In genomic region chr12:80714846-80715245, GRCh38 we compare ENCODE assay signal across 21 cellular contexts. TPM values are rescaled to one million over a fixed set of nuclear protein-coding genes. Genes with fewer than 3 reads are reported as not detected.
"Had no signal": no experiment of that assay in that cellular context is flagged by ENCODE, and none has a peak within 500 bp of the region (broad histone marks: within the 10 kb centered on the region; RNA-seq: fewer than 3 reads in every experiment).

No MANE protein-coding gene starts in this region.

- H3K36me3 Mint-ChIP-seq: activated naive CD4-positive, alpha-beta T cell treated with anti-CD3 and anti-CD28 coated beads, Interleukin-2, amount 50 U/mL, for 24 hours had no signal

- H3K4me1 Mint-ChIP-seq: activated CD4-positive, alpha-beta memory T cell treated with anti-CD3 and anti-CD28 coated beads, Interleukin-2, amount 10 ng/mL, durations not matched to agents 7 days and 5 days; activated CD4-positive, alpha-beta T cell treated with anti-CD3 and anti-CD28 coated beads for 36 hours; activated naive CD4-positive, alpha-beta T cell treated with anti-CD3 and anti-CD28 coated beads, Interleukin-2, amount 50 U/mL, for 24 hours; naive B cell had no signal

- H3K4me3 Mint-ChIP-seq: activated CD4-positive, alpha-beta memory T cell treated with anti-CD3 and anti-CD28 coated beads, Interleukin-2, amount 10 ng/mL, durations not matched to agents 7 days and 5 days; activated CD4-positive, alpha-beta T cell treated with anti-CD3 and anti-CD28 coated beads for 36 hours; activated naive CD4-positive, alpha-beta T cell treated with anti-CD3 and anti-CD28 coated beads, Interleukin-2, amount 50 U/mL, for 24 hours; activated T-cell treated with anti-CD3 and anti-CD28 coated beads, Interleukin-2, amount 50 U/mL, for 24 hours; naive B cell; T-helper 1 cell treated with Interleukin-12 subunit alpha and Interleukin-12 subunit beta and Interleukin-4 antibody, amounts not matched to agents 30 μg/mL and 1 μg/mL, for 36 hours had no signal

- H3K9me3 Mint-ChIP-seq: activated CD4-positive, alpha-beta memory T cell treated with anti-CD3 and anti-CD28 coated beads, Interleukin-2, amount 10 ng/mL, durations not matched to agents 7 days and 5 days; activated T-cell treated with anti-CD3 and anti-CD28 coated beads, Interleukin-2, amount 50 U/mL, for 24 hours; T-helper 1 cell treated with Interleukin-12 subunit alpha and Interleukin-12 subunit beta and Interleukin-4 antibody, amounts not matched to agents 30 μg/mL and 1 μg/mL, for 36 hours had no signal

- H3K27me3 ChIP-seq: colonic mucosa, testis, upper lobe of left lung had no signal

- H3K9me3 ChIP-seq: adrenal gland, colonic mucosa, esophagus muscularis mucosa, neutrophil, spleen, testis, upper lobe of left lung had no signal

- H3K27ac ChIP-seq: adrenal gland, colonic mucosa, esophagus muscularis mucosa, neutrophil, spleen, stomach, testis, upper lobe of left lung, WERI-Rb-1 had no signal

- H3K4me3 ChIP-seq: adrenal gland, colonic mucosa, esophagus muscularis mucosa, lung, spleen, stomach, testis, upper lobe of left lung had no signal

- H3K36me3 ChIP-seq: adrenal gland, colonic mucosa, esophagus muscularis mucosa, neutrophil, spleen, stomach, upper lobe of left lung, WERI-Rb-1 had no signal

- ATAC-seq: activated CD4-positive, alpha-beta T cell treated with anti-CD3 and anti-CD28 coated beads for 36 hours; left cardiac atrium had no signal

- H3K27ac Mint-ChIP-seq: activated CD4-positive, alpha-beta memory T cell treated with anti-CD3 and anti-CD28 coated beads, Interleukin-2, amount 10 ng/mL, durations not matched to agents 7 days and 5 days; activated CD4-positive, alpha-beta T cell treated with anti-CD3 and anti-CD28 coated beads for 36 hours; activated naive CD4-positive, alpha-beta T cell treated with anti-CD3 and anti-CD28 coated beads, Interleukin-2, amount 50 U/mL, for 24 hours; activated T-cell treated with anti-CD3 and anti-CD28 coated beads, Interleukin-2, amount 50 U/mL, for 24 hours; naive B cell; T-helper 1 cell treated with Interleukin-12 subunit alpha and Interleukin-12 subunit beta and Interleukin-4 antibody, amounts not matched to agents 30 μg/mL and 1 μg/mL, for 36 hours had no signal

- DNase-seq: activated CD4-positive, alpha-beta memory T cell treated with anti-CD3 and anti-CD28 coated beads, Interleukin-2, amount 10 ng/mL, durations not matched to agents 7 days and 5 days; activated CD4-positive, alpha-beta T cell treated with anti-CD3 and anti-CD28 coated beads for 36 hours; activated T-cell treated with anti-CD3 and anti-CD28 coated beads, Interleukin-2, amount 50 U/mL, for 24 hours; adrenal gland; caudate nucleus; colonic mucosa; left cardiac atrium; midbrain; naive B cell; posterior cingulate gyrus; spleen; stimulated activated CD4-positive, alpha-beta T cell treated with anti-CD3 and anti-CD28 coated beads, Interleukin-1b, Interleukin-23, amount 100 ng/mL, for 48 hours; stomach; testis; upper lobe of left lung; WERI-Rb-1 had no signal

- H3K4me1 ChIP-seq: adrenal gland, colonic mucosa, esophagus muscularis mucosa, spleen, stomach, testis, upper lobe of left lung had no signal

RNA-seq across cellular contexts. Expression of gene MYF5, which starts 1.9 kb away (rescaled TPM):
- total RNA-seq: activated CD4-positive, alpha-beta memory T cell treated with anti-CD3 and anti-CD28 coated beads, Interleukin-2, amount 10 ng/mL, durations not matched to agents 7 days and 5 days; activated CD4-positive, alpha-beta T cell treated with anti-CD3 and anti-CD28 coated beads for 36 hours; adrenal gland; colonic mucosa; esophagus muscularis mucosa; left cardiac atrium; lung; spleen; stomach; testis; upper lobe of left lung had no signal
- polyA plus RNA-seq: adrenal gland, lung, spleen, stomach had no signal

RNA-seq across cellular contexts. Expression of gene MYF6, which starts 7.4 kb away (rescaled TPM):
- total RNA-seq: activated CD4-positive, alpha-beta memory T cell treated with anti-CD3 and anti-CD28 coated beads, Interleukin-2, amount 10 ng/mL, durations not matched to agents 7 days and 5 days; activated CD4-positive, alpha-beta T cell treated with anti-CD3 and anti-CD28 coated beads for 36 hours; colonic mucosa; left cardiac atrium; lung; spleen; stomach; testis; upper lobe of left lung had no signal
- polyA plus RNA-seq: lung had no signal
